1 cellular context compared by ENCODE assay signal in the genomic region with DNA sequence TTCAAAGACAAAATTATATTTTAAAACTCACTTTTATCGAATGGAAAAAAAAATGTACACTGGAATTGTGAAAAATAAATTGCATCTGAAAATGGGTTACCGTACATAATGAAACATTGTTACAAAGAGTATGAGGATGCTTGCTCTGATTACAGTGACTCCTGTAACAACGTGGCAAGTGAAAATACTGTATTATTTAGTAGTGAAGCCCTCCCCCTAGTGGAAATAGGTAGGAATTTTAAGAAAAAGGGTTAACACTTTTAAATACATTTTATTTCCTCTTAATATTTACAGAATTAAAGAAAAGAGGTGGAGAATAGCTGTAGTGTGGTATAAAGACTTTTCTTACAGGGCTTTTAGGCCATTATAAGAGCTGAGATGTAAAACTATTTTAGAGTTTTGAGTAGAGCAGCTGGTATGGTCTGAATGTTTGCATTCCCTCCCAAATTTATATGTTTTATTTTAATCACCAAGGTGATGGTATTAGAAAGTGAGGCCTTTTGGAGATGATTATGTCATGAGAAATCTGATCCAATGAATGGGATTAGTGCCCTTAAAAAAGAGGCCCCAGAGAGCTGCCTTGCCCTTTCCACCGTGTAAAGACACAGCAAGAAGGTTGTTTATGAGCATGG.
TF ChIP-seq lines count a peak whose summit lies in the region.

No MANE protein-coding gene starts in this region.

TF ChIP-seq in K562, 482 proteins besides CTCF, POLR2A, EP300 and RAD21 (continued from another document):
- TF ChIP-seq RCOR1 (IDR thresholded peaks at IDR 0.05; ENCODE audit: borderline replicate concordance in 1 of 2, low read depth in 2 of 2, low read length in 2 of 2), result 0 out of 4 replicates have a peak, but pooled peaks of 1 of the 2 experiments have one; percentile 14
- TF ChIP-seq CBX2 (IDR thresholded peaks at IDR 0.05; ENCODE audit: insufficient read depth, low read length, poor library complexity, severe bottlenecking), result no peak
- TF ChIP-seq JUND (IDR thresholded peaks at IDR 0.05; ENCODE audit: borderline replicate concordance, low read depth, low read length), result no peak
- 0 out of 3 replicates have a peak, but pooled peaks have one; percentile 11 for TF ChIP-seq JUND (tag; IDR thresholded peaks at IDR 0.05; ENCODE audit: borderline replicate concordance, low read depth, low read length)
- peak; percentile 69 for TF ChIP-seq SMC3 (conservative IDR thresholded peaks at IDR 0.05; ENCODE audit: insufficient read depth, low read depth, low read length)
- no peak for TF ChIP-seq ZNF263 (CRISPR knock-in tag; IDR thresholded peaks at IDR 0.05; ENCODE audit: borderline replicate concordance)
- no peak for TF ChIP-seq SRF (CRISPR knock-in tag; IDR thresholded peaks at IDR 0.05)
- TF ChIP-seq DEAF1 (CRISPR knock-in tag; IDR thresholded peaks at IDR 0.05), result peak; percentile 89
- no peak for TF ChIP-seq SMARCA5 (IDR thresholded peaks at IDR 0.05)
- no peak for TF ChIP-seq BRCA1 (IDR thresholded peaks at IDR 0.05)
- no peak for TF ChIP-seq BRCA1 (CRISPR knock-in tag; IDR thresholded peaks at IDR 0.05)
- no peak for TF ChIP-seq RNF2 (IDR thresholded peaks at IDR 0.05)
- TF ChIP-seq MYC (IDR thresholded peaks at IDR 0.05; ENCODE audit: low read depth, low read length), result peak; percentile 52; the same call in 1 of the 2 replicates
- no peak for TF ChIP-seq MYC (CRISPR knock-in tag; IDR thresholded peaks at IDR 0.05; ENCODE audit: borderline replicate concordance, low read depth)
- TF ChIP-seq ZNF174 (CRISPR knock-in tag; IDR thresholded peaks at IDR 0.05), result no peak
- TF ChIP-seq ZNF12 (CRISPR knock-in tag; IDR thresholded peaks at IDR 0.05), result no peak
- TF ChIP-seq ZNF830 (CRISPR knock-in tag; IDR thresholded peaks at IDR 0.05), result no peak
- TF ChIP-seq TEAD2 (tag; IDR thresholded peaks at IDR 0.05), result no peak
- TF ChIP-seq ZNF511 (CRISPR knock-in tag; IDR thresholded peaks at IDR 0.05), result no peak
